Comparison of ENCODE assay signal across 1 cellular context in genomic region chr10:24957624-24958435, GRCh38.
TF ChIP-seq lines count a peak whose summit lies in the region.

No MANE protein-coding gene starts in this region.

TF ChIP-seq in K562, 482 proteins besides CTCF, POLR2A, EP300 and RAD21:
- TF ChIP-seq CEBPG (CRISPR knock-in tag; IDR thresholded peaks at IDR 0.05) (no peak), CEBPG (tag; conservative IDR thresholded peaks at IDR 0.05 in 1 of 2, IDR thresholded peaks at IDR 0.05 in 1 of 2) (peak in 1 of 2 experiments; percentile 46; a peak in 1 of 4 replicates), ATF3 (IDR thresholded peaks at IDR 0.05) (0 out of 2 replicates have a peak, but pooled peaks have one; percentile 7), ATF3 (CRISPR knock-in tag; conservative IDR thresholded peaks at IDR 0.05) (no peak), KLF6 (CRISPR knock-in tag; IDR thresholded peaks at IDR 0.05; ENCODE audit: borderline replicate concordance) (no peak), FOSL1 (tag; conservative IDR thresholded peaks at IDR 0.05) (peak; percentile 74)
